1 cellular context compared by ENCODE assay signal in the genomic region with DNA sequence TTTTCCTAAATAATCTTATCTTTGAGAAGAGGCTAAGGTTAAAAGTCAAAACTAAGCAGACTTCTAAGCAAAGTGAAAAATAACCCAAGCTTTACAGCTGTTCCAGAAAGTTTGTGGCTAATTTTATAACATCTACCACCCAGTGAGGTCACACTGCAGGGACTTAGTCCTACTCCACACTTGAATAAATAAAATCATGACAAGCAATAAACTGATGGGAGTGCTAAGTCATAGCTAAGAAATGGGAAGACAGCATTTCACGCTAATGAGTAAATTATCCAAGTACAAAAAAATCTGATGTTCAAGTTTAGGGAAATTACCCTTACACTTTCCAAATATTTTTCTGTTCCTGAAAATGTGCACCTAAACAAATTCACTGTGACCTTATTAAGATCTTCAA.
TF ChIP-seq lines count a peak whose summit lies in the region.

No MANE protein-coding gene starts in this region.

TF ChIP-seq in IMR-90, 13 proteins besides CTCF, POLR2A, EP300 and RAD21:
- TF ChIP-seq MAZ (IDR thresholded peaks at IDR 0.05; ENCODE audit: borderline replicate concordance, low read depth, low read length) (no peak), MXI1 (IDR thresholded peaks at IDR 0.05; ENCODE audit: borderline replicate concordance, low read depth, low read length) (no peak), NFE2L2 (IDR thresholded peaks at IDR 0.05; ENCODE audit: low read depth, low read length) (peak; percentile 30; the same call in 1 of the 2 replicates), CHD1 (IDR thresholded peaks at IDR 0.05; ENCODE audit: low read depth, low read length) (no peak)
TF ChIP-seq in IMR-90: peak in this region for 1.
